In genomic region chr19:12126707-12127106, GRCh38 we compare ENCODE assay signal across 9 cellular contexts. TPM values are rescaled to one million over a fixed set of nuclear protein-coding genes. Genes with fewer than 3 reads are reported as not detected.
DNase-seq lines count a peak whose midpoint lies in the region; ATAC-seq and TF ChIP-seq lines count a peak whose summit lies in the region.
"Had no signal": no experiment of that assay in that cellular context is flagged by ENCODE, and none has a peak within 500 bp of the region (broad histone marks: within the 10 kb centered on the region; RNA-seq: fewer than 3 reads in every experiment).

No MANE protein-coding gene starts in this region.

- no peak overlapping the region for H3K27ac ChIP-seq in RWPE1
- H3K27ac ChIP-seq in gastroesophageal sphincter = no peak overlapping the region
- no peak overlapping the region for H3K27ac ChIP-seq in thyroid gland

- TF ChIP-seq POLR2A in gastroesophageal sphincter (IDR thresholded peaks at IDR 0.05) (no peak), thyroid gland (IDR thresholded peaks at IDR 0.05) (no peak)

- CTCF ChIA-PET in RWPE1 (lab: Yijun Ruan, JAX) = interaction anchor here (0.6 kb wide), 1 partner anchor 10 kb away, joined by 3 read pairs; no protein-coding TSS in a partner anchor

- intact Hi-C loops in thyroid gland (cut with DNase I) = no loop called here

- 17 to 20% methylated on average over 2 of the region's 2 CpGs for WGBS in gastroesophageal sphincter (ENCODE audit: low coverage in 1 of 2), 2 donors
- 17 to 20% methylated on average over 2 of the region's 2 CpGs for WGBS in thyroid gland, 2 donors

- POLR2A ChIA-PET in RWPE1 (lab: Yijun Ruan, JAX; ENCODE audit: low non-redundant PET) = no interaction called here

- H3K4me1 ChIP-seq in gastroesophageal sphincter (no peaks in the 10 kb centered on the region), thyroid gland (no peaks in the 10 kb centered on the region)

- no peak for TF ChIP-seq EP300 in gastroesophageal sphincter (IDR thresholded peaks at IDR 0.05)

- no peaks in the 10 kb centered on the region for H3K27me3 Mint-ChIP-seq in activated naive CD8-positive, alpha-beta T cell treated with anti-CD3 and anti-CD28 coated beads, Interleukin-2, amount 50 U/mL, for 24 hours
- H3K27me3 Mint-ChIP-seq in activated naive CD8-positive, alpha-beta T cell treated with anti-CD3 and anti-CD28 coated beads for 36 hours = no peaks in the 10 kb centered on the region
- H3K27me3 Mint-ChIP-seq: activated CD8-positive, alpha-beta memory T cell treated with anti-CD3 and anti-CD28 coated beads, Interleukin-2, amount 10 ng/mL, durations not matched to agents 7 days and 5 days had no signal

- H3K27me3 ChIP-seq in gastroesophageal sphincter (no peaks in the 10 kb centered on the region), thyroid gland (no peaks in the 10 kb centered on the region)

- no peak overlapping the region for H3K4me3 Mint-ChIP-seq in activated naive CD8-positive, alpha-beta T cell treated with anti-CD3 and anti-CD28 coated beads, Interleukin-2, amount 50 U/mL, for 24 hours
- H3K4me3 Mint-ChIP-seq in activated naive CD8-positive, alpha-beta T cell treated with anti-CD3 and anti-CD28 coated beads for 36 hours = no peak overlapping the region
- H3K4me3 Mint-ChIP-seq: activated CD8-positive, alpha-beta memory T cell treated with anti-CD3 and anti-CD28 coated beads, Interleukin-2, amount 10 ng/mL, durations not matched to agents 7 days and 5 days had no signal

- no peak for ATAC-seq in activated naive CD8-positive, alpha-beta T cell treated with anti-CD3 and anti-CD28 coated beads, Interleukin-2, amount 50 U/mL, for 24 hours
- ATAC-seq in gastroesophageal sphincter = no peak
- ATAC-seq in HG03135 (IDR thresholded peaks at IDR 0.05; ENCODE audit: unreplicated experiment) = no peak
- ATAC-seq: activated CD8-positive, alpha-beta memory T cell treated with anti-CD3 and anti-CD28 coated beads, Interleukin-2, amount 10 ng/mL, durations not matched to agents 7 days and 5 days had no signal

- H3K36me3 ChIP-seq in gastroesophageal sphincter (peaks cover 0 to 6% of the 10 kb centered on the region in 2 donors), thyroid gland (no peaks in the 10 kb centered on the region)

- TF ChIP-seq CTCF in RWPE1 (conservative IDR thresholded peaks at IDR 0.05; ENCODE audit: low read depth) = peak; percentile 44
- TF ChIP-seq CTCF in gastroesophageal sphincter (IDR thresholded peaks at IDR 0.05) = peak; percentile 11 to 55 (median 38)
- peak in 5 of 6 experiments; percentile 35 to 68 (median 57) for TF ChIP-seq CTCF in thyroid gland (IDR thresholded peaks at IDR 0.05)

- H3K27ac Mint-ChIP-seq in activated naive CD8-positive, alpha-beta T cell treated with anti-CD3 and anti-CD28 coated beads, Interleukin-2, amount 50 U/mL, for 24 hours = no peak overlapping the region
- H3K27ac Mint-ChIP-seq in activated naive CD8-positive, alpha-beta T cell treated with anti-CD3 and anti-CD28 coated beads for 36 hours = no peak overlapping the region
- H3K27ac Mint-ChIP-seq: activated CD8-positive, alpha-beta memory T cell treated with anti-CD3 and anti-CD28 coated beads, Interleukin-2, amount 10 ng/mL, durations not matched to agents 7 days and 5 days had no signal

- H3K9me3 ChIP-seq in gastroesophageal sphincter (peaks cover 0 to under 1% (median 0%) of the 10 kb centered on the region in 3 donors), thyroid gland (no peaks in the 10 kb centered on the region)

- peaks cover 9% of the 10 kb centered on the region for H3K9me3 Mint-ChIP-seq in activated naive CD8-positive, alpha-beta T cell treated with anti-CD3 and anti-CD28 coated beads, Interleukin-2, amount 50 U/mL, for 24 hours
- H3K9me3 Mint-ChIP-seq in activated naive CD8-positive, alpha-beta T cell treated with anti-CD3 and anti-CD28 coated beads for 36 hours = peaks cover 14% of the 10 kb centered on the region

- no peaks in the 10 kb centered on the region for H3K4me1 Mint-ChIP-seq in activated naive CD8-positive, alpha-beta T cell treated with anti-CD3 and anti-CD28 coated beads, Interleukin-2, amount 50 U/mL, for 24 hours
- H3K4me1 Mint-ChIP-seq in activated naive CD8-positive, alpha-beta T cell treated with anti-CD3 and anti-CD28 coated beads for 36 hours = peaks cover 2% of the 10 kb centered on the region
- H3K4me1 Mint-ChIP-seq: activated CD8-positive, alpha-beta memory T cell treated with anti-CD3 and anti-CD28 coated beads, Interleukin-2, amount 10 ng/mL, durations not matched to agents 7 days and 5 days had no signal

- peak; percentile 7 for DNase-seq in activated naive CD8-positive, alpha-beta T cell treated with anti-CD3 and anti-CD28 coated beads, Interleukin-2, amount 50 U/mL, for 24 hours
- no peak for DNase-seq in activated naive CD8-positive, alpha-beta T cell treated with anti-CD3 and anti-CD28 coated beads for 36 hours
- DNase-seq in RWPE1 (ENCODE audit: low spot score) (no peak), thyroid gland (peak; percentile 17 to 33), DMS153 treated with DMSO at 0.1 percent for 48 hours (lab: John Stamatoyannopoulos, UW; ENCODE audit: unreplicated experiment) (no peak), NCI-H510A treated with DMSO at 0.1 percent for 48 hours (lab: John Stamatoyannopoulos, UW) (no peak)
- DNase-seq: activated CD8-positive, alpha-beta memory T cell treated with anti-CD3 and anti-CD28 coated beads, Interleukin-2, amount 10 ng/mL, durations not matched to agents 7 days and 5 days had no signal

- H3K4me3 ChIP-seq in gastroesophageal sphincter (no peak overlapping the region), thyroid gland (replicated peaks in 1 of 3) (no peak overlapping the region)

- H3K36me3 Mint-ChIP-seq in activated naive CD8-positive, alpha-beta T cell treated with anti-CD3 and anti-CD28 coated beads, Interleukin-2, amount 50 U/mL, for 24 hours (ENCODE audit: low read depth) = peaks cover 11% of the 10 kb centered on the region
- H3K36me3 Mint-ChIP-seq in activated naive CD8-positive, alpha-beta T cell treated with anti-CD3 and anti-CD28 coated beads for 36 hours = peaks cover 15% of the 10 kb centered on the region

RNA-seq across cellular contexts. Expression of gene ZNF20, which starts 13.4 kb away (rescaled TPM):
- 1 to 10 TPM in 1 of 2 experiments, under 1 TPM in 1; 0.74 to 2.6 TPM for total RNA-seq in activated naive CD8-positive, alpha-beta T cell treated with anti-CD3 and anti-CD28 coated beads for 36 hours
- total RNA-seq in gastroesophageal sphincter (1 to 10 TPM; 1.9 to 4.9 (median 3.1) TPM), thyroid gland (1 to 10 TPM; 5.2 to 7.5 (median 6.2) TPM)

RNA-seq across cellular contexts. Expression of gene ZNF625, which starts 29.8 kb away (rescaled TPM):
- total RNA-seq in activated naive CD8-positive, alpha-beta T cell treated with anti-CD3 and anti-CD28 coated beads for 36 hours = 1 to 10 TPM; 3.9 to 4.0 TPM
- total RNA-seq in gastroesophageal sphincter = 10 to 100 TPM in 1 of 4 donors, 1 to 10 TPM in 3; 7.3 to 11.4 (median 8.0) TPM
- 10 to 100 TPM in 3 of 4 donors, 1 to 10 TPM in 1; 5.5 to 12.2 (median 11.5) TPM for total RNA-seq in thyroid gland

RNA-seq across cellular contexts. Expression of gene ZNF136, which starts 36.2 kb away (rescaled TPM):
- total RNA-seq in activated naive CD8-positive, alpha-beta T cell treated with anti-CD3 and anti-CD28 coated beads for 36 hours = 10 to 100 TPM; 11.6 to 12.9 TPM
- total RNA-seq in gastroesophageal sphincter (10 to 100 TPM in 3 of 4 donors, 1 to 10 TPM in 1; 8.7 to 19.6 (median 11.5) TPM), thyroid gland (10 to 100 TPM; 17.6 to 30.2 (median 19.1) TPM)

Comparison
In these comparisons a context has a peak if more than half of its experiments do, and no peak if none do; other contexts are left out.
1. DNase-seq: peak in activated naive CD8-positive, alpha-beta T cell treated with anti-CD3 and anti-CD28 coated beads, Interleukin-2, amount 50 U/mL, for 24 hours (single experiment) and thyroid gland (2 of 2); none in activated naive CD8-positive, alpha-beta T cell treated with anti-CD3 and anti-CD28 coated beads for 36 hours (single experiment), RWPE1 (single experiment), DMS153 treated with DMSO at 0.1 percent for 48 hours (single experiment) and NCI-H510A treated with DMSO at 0.1 percent for 48 hours (single experiment).
2. Peak in every context shown above with its lines, with median percentiles within 50 percentile points of each other: CTCF ChIP-seq.